Comparison of ENCODE assay signal across 8 cellular contexts in genomic region chr13:50129923-50130685, GRCh38.
DNase-seq lines count a peak whose midpoint lies in the region; ATAC-seq and TF ChIP-seq lines count a peak whose summit lies in the region.

No MANE protein-coding gene starts in this region.

- H3K9ac ChIP-seq in ES-I3 (ENCODE audit: low read depth, low read length): peak overlapping the region; percentile 50; the same call in 1 of the 2 replicates
- H3K9ac ChIP-seq in NT2/D1 (ENCODE audit: insufficient read length, low read depth): no peak overlapping the region
- no peak overlapping the region for H3K9ac ChIP-seq in iPS-20b (ENCODE audit: low read depth, low read length)

- H3K27ac ChIP-seq in iPS-20b (ENCODE audit: low read length): no peak overlapping the region

- H3K36me3 ChIP-seq in ES-I3 (ENCODE audit: insufficient read depth, low read length) (no peaks in the 10 kb centered on the region), NT2/D1 (ENCODE audit: insufficient read depth, insufficient read length, low read length) (no peaks in the 10 kb centered on the region), iPS-20b (ENCODE audit: insufficient read depth, low read depth, low read length) (no peaks in the 10 kb centered on the region)

- in situ Hi-C loops in astrocyte of the cerebellum (cut with HindIII; ENCODE audit: low sequenced_read_pairs): no loop called here

- H3K9me3 ChIP-seq in ES-I3 (ENCODE audit: control insufficient read depth, insufficient read depth, low read length): no peaks in the 10 kb centered on the region
- no peaks in the 10 kb centered on the region for H3K9me3 ChIP-seq in NT2/D1 (ENCODE audit: insufficient read depth, low read length)
- peaks cover 10% of the 10 kb centered on the region; the same call in 1 of the 2 replicates for H3K9me3 ChIP-seq in iPS-20b (ENCODE audit: insufficient read depth, low read depth, low read length)

- H3K4me1 ChIP-seq in ES-I3 (ENCODE audit: insufficient read depth, low read length) (peaks cover 12% of the 10 kb centered on the region; the same call in 1 of the 2 replicates), NT2/D1 (ENCODE audit: insufficient read depth, insufficient read length) (peaks cover 2% of the 10 kb centered on the region), iPS-20b (ENCODE audit: insufficient read depth, low read length) (peaks cover 23% of the 10 kb centered on the region)

- ATAC-seq in HG02759 (IDR thresholded peaks at IDR 0.05; ENCODE audit: unreplicated experiment): no peak
- no peak for ATAC-seq in GM21825 (IDR thresholded peaks at IDR 0.05; ENCODE audit: unreplicated experiment)
- no peak for ATAC-seq in GM18867 (IDR thresholded peaks at IDR 0.05; ENCODE audit: unreplicated experiment)

- no peak for TF ChIP-seq CTCF in astrocyte of the cerebellum (IDR thresholded peaks at IDR 0.05; ENCODE audit: low read depth, low read length, missing control alignments)

- H3K27me3 ChIP-seq in NT2/D1 (ENCODE audit: insufficient read depth, insufficient read length) (peaks cover 95% of the 10 kb centered on the region), iPS-20b (ENCODE audit: insufficient read depth, low read length) (peaks cover 99% of the 10 kb centered on the region)

- DNase-seq in NT2/D1 (ENCODE audit: low read depth, low spot score) (no peak), astrocyte of the cerebellum (ENCODE audit: low read depth) (no peak)
- DNase-seq in stimulated activated CD4-positive, alpha-beta T cell treated with anti-CD3 and anti-CD28 coated beads, Interleukin-1b, Interleukin-23, amount 100 ng/mL, for 48 hours: peak; percentile 12

- H3K4me3 ChIP-seq in NT2/D1 (ENCODE audit: insufficient read length, low read depth) (peak overlapping the region; percentile 11), astrocyte of the cerebellum (ENCODE audit: low read depth, low read length) (peak overlapping the region; percentile 31), iPS-20b (ENCODE audit: low read length) (peak overlapping the region; percentile 62)

Comparison
In these comparisons a context has a peak if more than half of its experiments do, and no peak if none do; other contexts are left out.
1. H3K4me3 ChIP-seq: peak in every context shown above with its lines; median percentile 62 in iPS-20b; 31 in astrocyte of the cerebellum; 11 in NT2/D1.